Comparison of ENCODE assay signal across 1 cellular context in the genomic region with DNA sequence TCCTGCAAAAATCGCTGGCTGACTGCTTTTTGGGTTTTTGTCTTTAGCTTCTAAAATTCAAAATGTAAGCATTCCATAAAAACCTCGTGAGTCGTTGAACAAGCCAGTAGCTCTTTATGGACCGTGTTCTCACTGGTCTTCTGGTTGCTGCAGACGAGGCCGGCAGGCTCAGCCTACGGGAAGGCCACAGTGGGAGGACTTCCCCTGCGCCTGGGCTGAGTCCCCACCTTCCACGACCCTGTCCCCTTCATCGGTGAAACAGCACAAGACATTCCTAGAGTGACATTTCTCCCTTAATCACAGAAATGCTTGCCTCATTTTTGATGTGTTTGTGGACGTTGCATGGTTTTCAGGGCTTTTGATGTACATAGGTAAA.
TF ChIP-seq lines count a peak whose summit lies in the region.

No MANE protein-coding gene starts in this region.

TF ChIP-seq in A549, 52 proteins besides CTCF, POLR2A, EP300 and RAD21 (continued from another document):
- TF ChIP-seq, protein P1, sequence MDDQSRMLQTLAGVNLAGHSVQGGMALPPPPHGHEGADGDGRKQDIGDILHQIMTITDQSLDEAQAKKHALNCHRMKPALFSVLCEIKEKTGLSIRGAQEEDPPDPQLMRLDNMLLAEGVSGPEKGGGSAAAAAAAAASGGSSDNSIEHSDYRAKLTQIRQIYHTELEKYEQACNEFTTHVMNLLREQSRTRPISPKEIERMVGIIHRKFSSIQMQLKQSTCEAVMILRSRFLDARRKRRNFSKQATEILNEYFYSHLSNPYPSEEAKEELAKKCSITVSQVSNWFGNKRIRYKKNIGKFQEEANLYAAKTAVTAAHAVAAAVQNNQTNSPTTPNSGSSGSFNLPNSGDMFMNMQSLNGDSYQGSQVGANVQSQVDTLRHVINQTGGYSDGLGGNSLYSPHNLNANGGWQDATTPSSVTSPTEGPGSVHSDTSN (IDR thresholded peaks at IDR 0.05): no peak
- TF ChIP-seq CBX8 (IDR thresholded peaks at IDR 0.05) (no peak), NR3C1 (IDR thresholded peaks at IDR 0.05) (no peak), MYC (IDR thresholded peaks at IDR 0.05; ENCODE audit: borderline replicate concordance, low read length) (no peak), HDAC2 (IDR thresholded peaks at IDR 0.05) (no peak), PHF8 (IDR thresholded peaks at IDR 0.05; ENCODE audit: borderline replicate concordance, low read depth) (no peak)
